Comparison of ENCODE assay signal across 25 cellular contexts in the genomic region with DNA sequence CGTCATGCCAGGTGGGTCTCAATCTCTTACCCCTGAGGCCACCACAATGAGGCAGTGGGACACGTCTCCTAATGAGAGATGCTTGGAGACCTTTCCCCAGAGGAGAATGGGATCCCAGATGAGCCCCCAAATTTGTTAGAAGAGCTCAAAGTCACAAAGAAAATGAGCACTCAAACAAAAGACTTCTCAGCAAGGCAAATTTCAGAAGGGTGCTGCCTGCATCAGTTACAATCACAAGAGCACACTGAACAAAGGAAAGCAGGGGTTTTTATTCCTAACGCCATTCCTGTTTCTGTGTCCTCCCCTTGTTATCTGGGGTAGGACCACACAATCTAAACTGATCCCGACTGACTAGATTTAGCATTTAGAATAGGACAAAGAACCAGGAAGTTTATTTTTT.
"Had no signal": no experiment of that assay in that cellular context is flagged by ENCODE, and none has a peak within 500 bp of the region (broad histone marks: within the 10 kb centered on the region; RNA-seq: fewer than 3 reads in every experiment).

No MANE protein-coding gene starts in this region.

- ATAC-seq: effector memory CD8-positive, alpha-beta T cell; esophagus mucosa; gastrocnemius medialis; left lobe of liver; mucosa of descending colon; natural killer cell treated with Interleukin-12 subunit alpha and Interleukin-12 subunit beta and Interleukin-15 and Interleukin-18, amount 100 ng/mL, for 72 hours; sciatic nerve; stimulated activated naive CD8-positive, alpha-beta T cell treated with anti-CD3 and anti-CD28 coated beads, Interleukin-15, amount 100 ng/mL, for 72 hours had no signal

- H3K4me3 ChIP-seq: gastrocnemius medialis, mucosa of descending colon, smooth muscle cell, suprapubic skin, transverse colon, vagina had no signal

- H2AFZ ChIP-seq: parathyroid adenoma had no signal

- H3K9ac ChIP-seq: parathyroid adenoma had no signal

- H3K27me3 ChIP-seq: gastrocnemius medialis, suprapubic skin, transverse colon, vagina had no signal

- FAIRE-seq: keratinocyte had no signal

- H3K36me3 ChIP-seq: vagina had no signal

- H3K4me2 ChIP-seq: smooth muscle cell had no signal

- H3K4me1 ChIP-seq: gastrocnemius medialis, parathyroid adenoma, suprapubic skin, transverse colon, vagina had no signal

- DNase-seq: cortex of kidney; effector memory CD8-positive, alpha-beta T cell; foreskin fibroblast; gastrocnemius medialis; head of caudate nucleus; mesenchymal stem cell; mucosa of descending colon; naive B cell; stimulated activated CD4-positive, alpha-beta T cell treated with anti-CD3 and anti-CD28 coated beads, Interleukin-12 subunit alpha, Interleukin-12 subunit beta, amount 100 ng/mL, for 4 hours; stimulated activated CD4-positive, alpha-beta T cell treated with anti-CD3 and anti-CD28 coated beads, Interleukin-1b, Interleukin-23, amount 100 ng/mL, for 48 hours; stimulated activated CD4-positive, alpha-beta T cell treated with anti-CD3 and anti-CD28 coated beads, Interleukin-4, amount 100 ng/mL, for 1 hour; stimulated activated CD8-positive, alpha-beta memory T cell treated with anti-CD3 and anti-CD28 coated beads, Interleukin-4, amount 100 ng/mL, for 48 hours; stimulated activated naive CD4-positive, alpha-beta T cell; stimulated activated naive CD8-positive, alpha-beta T cell treated with anti-CD3 and anti-CD28 coated beads, Interleukin-15, amount 100 ng/mL, for 72 hours; transverse colon had no signal

- H3K27ac ChIP-seq: epithelial cell of prostate, gastrocnemius medialis, parathyroid adenoma, suprapubic skin, transverse colon, vagina had no signal
